ENCODE assay signal across 8 cellular contexts in the genomic region with DNA sequence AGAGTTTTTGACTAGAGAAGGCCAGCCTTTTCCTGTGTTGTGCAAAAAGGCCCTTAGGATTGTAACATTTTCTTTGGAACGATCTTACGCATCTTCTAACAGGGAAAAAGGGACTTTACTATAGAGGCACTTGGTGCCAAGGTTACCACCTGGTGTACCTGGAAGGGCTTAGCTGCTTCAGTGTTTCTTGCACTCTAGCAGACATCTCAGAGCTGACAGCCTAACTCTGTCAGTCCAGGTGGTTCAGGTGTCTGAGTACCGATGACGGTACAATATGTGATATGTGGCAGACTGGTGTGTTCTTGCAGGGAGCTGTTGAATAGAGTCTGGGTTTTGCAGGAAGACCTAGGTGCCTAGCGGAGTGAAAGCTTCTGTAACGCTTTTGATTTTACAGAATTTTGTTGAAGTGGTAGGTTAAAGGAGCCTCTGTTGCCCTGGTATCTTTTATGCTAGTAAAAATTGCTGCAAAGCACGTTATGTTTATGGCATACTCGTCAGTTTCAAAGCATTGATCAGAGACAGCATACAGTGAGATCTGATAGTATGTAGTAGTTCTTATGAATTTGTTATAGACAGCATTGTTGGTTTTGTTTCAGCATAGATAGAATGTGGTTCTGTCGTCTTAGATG. TPM values are rescaled to one million over a fixed set of nuclear protein-coding genes. Genes with fewer than 3 reads are reported as not detected.
A peak's percentile ranks its signal among the peaks of the same experiment; 100 is the strongest.
DNase-seq lines count a peak whose midpoint lies in the region; ATAC-seq and TF ChIP-seq lines count a peak whose summit lies in the region.

No MANE protein-coding gene starts in this region.

- peak overlapping the region; percentile 69 for H3K4ac ChIP-seq in trophoblast cell (ENCODE audit: low read depth, low read length)

- H2AK5ac ChIP-seq in trophoblast cell (ENCODE audit: low read length): no peak overlapping the region

- peaks cover 4% of the 10 kb centered on the region for H3K36me3 Mint-ChIP-seq in HFFc6 (ENCODE audit: low read depth)
- H3K36me3 Mint-ChIP-seq in WTC11: peaks cover 6% of the 10 kb centered on the region

- H3K9me3 Mint-ChIP-seq in HFFc6 (no peaks in the 10 kb centered on the region), WTC11 (peaks cover 9% of the 10 kb centered on the region)

- H3K9me3 ChIP-seq in BLaER1 (peaks cover 3% of the 10 kb centered on the region; the same call in 1 of the 2 replicates), trophoblast cell (ENCODE audit: insufficient read depth, low read depth, low read length) (peaks cover 1% of the 10 kb centered on the region)

- ATAC-seq in WTC11: no peak
- no peak for ATAC-seq in HG03439 (IDR thresholded peaks at IDR 0.05; ENCODE audit: unreplicated experiment)
- no peak for ATAC-seq in HG02852 (IDR thresholded peaks at IDR 0.05; ENCODE audit: unreplicated experiment)

- peak overlapping the region; percentile 69; the same call in 1 of the 2 replicates for H3K27ac Mint-ChIP-seq in HFFc6
- no peak overlapping the region for H3K27ac Mint-ChIP-seq in WTC11

- TF ChIP-seq CTCF in HFFc6 (IDR thresholded peaks at IDR 0.05): no peak; the same call in 1 of the 2 replicates
- no peak for TF ChIP-seq CTCF in WTC11 (IDR thresholded peaks at IDR 0.05)

- DNase-seq in HFFc6 (no peak), WTC11 (ENCODE audit: low spot score) (no peak), fibroblast of peridontal ligament (ENCODE audit: extremely low read depth) (peak; percentile 7), trophoblast cell (no peak), AG08395 (ENCODE audit: low spot score) (no peak)

- H3K18ac ChIP-seq in trophoblast cell (ENCODE audit: low read length): no peak overlapping the region

- H3K9ac ChIP-seq in BLaER1 (peak overlapping the region; percentile 90), trophoblast cell (ENCODE audit: low read length) (peak overlapping the region; percentile 8)

- H3K4me1 ChIP-seq in BLaER1 (peaks cover 32% of the 10 kb centered on the region), trophoblast cell (ENCODE audit: control insufficient read depth in 1 of 2, insufficient read depth in 2 of 2, low read length in 2 of 2) (peaks cover 0 to 8% of the 10 kb centered on the region in 2 experiments)

- POLR2A ChIA-PET in WTC11 (lab: Charles Lee): no interaction called here

- H3K4me1 Mint-ChIP-seq in HFFc6 (ENCODE audit: low read depth) (peaks cover 67% of the 10 kb centered on the region), WTC11 (peaks cover 18% of the 10 kb centered on the region)

- H3K4me2 ChIP-seq in BLaER1 (peak overlapping the region; percentile 84), trophoblast cell (ENCODE audit: low read length) (peak overlapping the region; percentile 84)

- no CpG with 5 or more reads among the region's 9 CpGs for WGBS in trophoblast cell (ENCODE audit: extremely low coverage, insufficient coverage, insufficient read length)

- H3K36me3 ChIP-seq in BLaER1: no peaks in the 10 kb centered on the region
- H3K36me3 ChIP-seq in trophoblast cell (ENCODE audit: control insufficient read depth in 1 of 2, insufficient read depth in 2 of 2, low read length in 2 of 2): no peaks in the 10 kb centered on the region

- H4K91ac ChIP-seq in trophoblast cell (ENCODE audit: low read depth, low read length): no peak overlapping the region

- CTCF ChIA-PET in WTC11 (lab: Charles Lee): interaction anchor here (0.7 to 1.0 kb wide), 3 partner anchors 12 to 251 kb away, joined by 3 to 4 read pairs (median 3); no protein-coding TSS in a partner anchor

- H2BK12ac ChIP-seq in trophoblast cell (ENCODE audit: low read length): no peak overlapping the region

- H2BK120ac ChIP-seq in trophoblast cell (ENCODE audit: insufficient read depth, low read length, poor library complexity): no peak overlapping the region

- H3K27me3 Mint-ChIP-seq in HFFc6 (ENCODE audit: insufficient read depth): peaks cover 3% of the 10 kb centered on the region
- peaks cover 13% of the 10 kb centered on the region for H3K27me3 Mint-ChIP-seq in WTC11 (ENCODE audit: low read depth)

- no peak overlapping the region for H4K8ac ChIP-seq in trophoblast cell (ENCODE audit: low read depth, low read length)

- no peaks in the 10 kb centered on the region for H3K27me3 ChIP-seq in BLaER1
- no peaks in the 10 kb centered on the region for H3K27me3 ChIP-seq in trophoblast cell (ENCODE audit: insufficient read depth, low read length)

- H3K27ac ChIP-seq in BLaER1 (no peak overlapping the region), trophoblast cell (ENCODE audit: low read depth, low read length) (no peak overlapping the region)

- H3K23ac ChIP-seq in trophoblast cell (ENCODE audit: low read length): no peak overlapping the region

- peak overlapping the region; percentile 98 for H3K4me3 ChIP-seq in BLaER1
- H3K4me3 ChIP-seq in trophoblast cell (ENCODE audit: low read depth, low read length): peak overlapping the region; percentile 77

- no peak overlapping the region for H4K12ac ChIP-seq in trophoblast cell (ENCODE audit: low read depth, low read length)

- H3K4me3 Mint-ChIP-seq in HFFc6: peak overlapping the region; percentile 91
- peak overlapping the region; percentile 69 for H3K4me3 Mint-ChIP-seq in WTC11

- H2AFZ ChIP-seq in trophoblast cell (ENCODE audit: insufficient read depth, low read length, poor library complexity): no peak overlapping the region

- no peak overlapping the region for H2BK5ac ChIP-seq in trophoblast cell (ENCODE audit: low read depth, low read length, poor library complexity)

- H3K14ac ChIP-seq in trophoblast cell (ENCODE audit: low read length): no peak overlapping the region

- peaks cover 47% of the 10 kb centered on the region for H4K20me1 ChIP-seq in BLaER1

- H3K79me1 ChIP-seq in trophoblast cell (ENCODE audit: low read length): peaks cover 14% of the 10 kb centered on the region

- peaks cover 14% of the 10 kb centered on the region for H3K79me2 ChIP-seq in trophoblast cell (ENCODE audit: control insufficient read depth, insufficient read depth, low read length, poor library complexity)

TF ChIP-seq in WTC11, 78 proteins besides CTCF, POLR2A, EP300 and RAD21:
- TF ChIP-seq PRRX2 (CRISPR knock-in tag; IDR thresholded peaks at IDR 0.05): no peak
- TF ChIP-seq, protein P1, sequence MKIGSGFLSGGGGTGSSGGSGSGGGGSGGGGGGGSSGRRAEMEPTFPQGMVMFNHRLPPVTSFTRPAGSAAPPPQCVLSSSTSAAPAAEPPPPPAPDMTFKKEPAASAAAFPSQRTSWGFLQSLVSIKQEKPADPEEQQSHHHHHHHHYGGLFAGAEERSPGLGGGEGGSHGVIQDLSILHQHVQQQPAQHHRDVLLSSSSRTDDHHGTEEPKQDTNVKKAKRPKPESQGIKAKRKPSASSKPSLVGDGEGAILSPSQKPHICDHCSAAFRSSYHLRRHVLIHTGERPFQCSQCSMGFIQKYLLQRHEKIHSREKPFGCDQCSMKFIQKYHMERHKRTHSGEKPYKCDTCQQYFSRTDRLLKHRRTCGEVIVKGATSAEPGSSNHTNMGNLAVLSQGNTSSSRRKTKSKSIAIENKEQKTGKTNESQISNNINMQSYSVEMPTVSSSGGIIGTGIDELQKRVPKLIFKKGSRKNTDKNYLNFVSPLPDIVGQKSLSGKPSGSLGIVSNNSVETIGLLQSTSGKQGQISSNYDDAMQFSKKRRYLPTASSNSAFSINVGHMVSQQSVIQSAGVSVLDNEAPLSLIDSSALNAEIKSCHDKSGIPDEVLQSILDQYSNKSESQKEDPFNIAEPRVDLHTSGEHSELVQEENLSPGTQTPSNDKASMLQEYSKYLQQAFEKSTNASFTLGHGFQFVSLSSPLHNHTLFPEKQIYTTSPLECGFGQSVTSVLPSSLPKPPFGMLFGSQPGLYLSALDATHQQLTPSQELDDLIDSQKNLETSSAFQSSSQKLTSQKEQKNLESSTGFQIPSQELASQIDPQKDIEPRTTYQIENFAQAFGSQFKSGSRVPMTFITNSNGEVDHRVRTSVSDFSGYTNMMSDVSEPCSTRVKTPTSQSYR (CRISPR knock-in tag; IDR thresholded peaks at IDR 0.05): no peak
- TF ChIP-seq, protein P2, sequence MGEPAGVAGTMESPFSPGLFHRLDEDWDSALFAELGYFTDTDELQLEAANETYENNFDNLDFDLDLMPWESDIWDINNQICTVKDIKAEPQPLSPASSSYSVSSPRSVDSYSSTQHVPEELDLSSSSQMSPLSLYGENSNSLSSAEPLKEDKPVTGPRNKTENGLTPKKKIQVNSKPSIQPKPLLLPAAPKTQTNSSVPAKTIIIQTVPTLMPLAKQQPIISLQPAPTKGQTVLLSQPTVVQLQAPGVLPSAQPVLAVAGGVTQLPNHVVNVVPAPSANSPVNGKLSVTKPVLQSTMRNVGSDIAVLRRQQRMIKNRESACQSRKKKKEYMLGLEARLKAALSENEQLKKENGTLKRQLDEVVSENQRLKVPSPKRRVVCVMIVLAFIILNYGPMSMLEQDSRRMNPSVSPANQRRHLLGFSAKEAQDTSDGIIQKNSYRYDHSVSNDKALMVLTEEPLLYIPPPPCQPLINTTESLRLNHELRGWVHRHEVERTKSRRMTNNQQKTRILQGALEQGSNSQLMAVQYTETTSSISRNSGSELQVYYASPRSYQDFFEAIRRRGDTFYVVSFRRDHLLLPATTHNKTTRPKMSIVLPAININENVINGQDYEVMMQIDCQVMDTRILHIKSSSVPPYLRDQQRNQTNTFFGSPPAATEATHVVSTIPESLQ (CRISPR knock-in tag; IDR thresholded peaks at IDR 0.05): no peak

RNA-seq across cellular contexts. Expression of gene MAGI3, which starts 1.4 kb away (rescaled TPM):
- total RNA-seq in HFFc6 (2021; fragmentation: NEBNext Ultra II Directional; extraction: Animal tissue kit (Norgen Biotek cat#: 25700)): 1 to 10 TPM; 5.1 to 8.2 (median 7.6) TPM
- 8.2 to 9.7 TPM (median 8.8 TPM) in 3 replicates for total RNA-seq in WTC11 (2021)
- polyA plus RNA-seq in trophoblast cell (2013): 14.0 and 14.4 TPM in 2 replicates
